Comparison of ENCODE assay signal across 22 cellular contexts in genomic region chr19:1393841-1394240, GRCh38. TPM values are rescaled to one million over a fixed set of nuclear protein-coding genes. Genes with fewer than 3 reads are reported as not detected.
DNase-seq lines count a peak whose midpoint lies in the region; FAIRE-seq and TF ChIP-seq lines count a peak whose summit lies in the region.
"Had no signal": no experiment of that assay in that cellular context is flagged by ENCODE, and none has a peak within 500 bp of the region (broad histone marks: within the 10 kb centered on the region; RNA-seq: fewer than 3 reads in every experiment).

No MANE protein-coding gene starts in this region.

- H3K79me2 ChIP-seq in neural progenitor cell (ENCODE audit: low read depth): no peaks in the 10 kb centered on the region

- DNase-seq in RWPE1 (ENCODE audit: low spot score): no peak
- DNase-seq in dorsolateral prefrontal cortex: no peak
- no peak for DNase-seq in neural progenitor cell (ENCODE audit: low spot score)
- DNase-seq in NOMO-1 (lab: John Stamatoyannopoulos, UW; ENCODE audit: unreplicated experiment in 2 of 2): no peak
- DNase-seq in NAMALWA (ENCODE audit: low spot score): no peak
- no peak for DNase-seq in H54 (ENCODE audit: insufficient read length, low spot score)
- DNase-seq: EL, GF-D8, HFFc6, MM.1S, NCI-H1092, NCI-H1436, NCI-H1930, NCI-H510A, Peyer's patch had no signal

- H3K36me3 ChIP-seq in neural progenitor cell: no peaks in the 10 kb centered on the region

- TF ChIP-seq CTCF in 22Rv1 (IDR thresholded peaks at IDR 0.05) (no peak), RWPE1 (conservative IDR thresholded peaks at IDR 0.05; ENCODE audit: low read depth) (no peak), dorsolateral prefrontal cortex (IDR thresholded peaks at IDR 0.05 in 54 of 56, conservative IDR thresholded peaks at IDR 0.05 in 2 of 56; ENCODE audit: low read depth in 1 of 56, partially characterized antibody in 56 of 56) (no peak), neural progenitor cell (IDR thresholded peaks at IDR 0.05) (no peak)

- no peaks in the 10 kb centered on the region for H3K9me3 Mint-ChIP-seq in neural progenitor cell
- H3K9me3 Mint-ChIP-seq: CD14-positive monocyte, H9, HFFc6 had no signal

- H3K4me2 ChIP-seq in neural progenitor cell: no peak overlapping the region
- H3K4me2 ChIP-seq: A549 had no signal

- H3K9ac ChIP-seq in neural progenitor cell: no peak overlapping the region

- peak overlapping the region; percentile 75 for H3K27ac ChIP-seq in 22Rv1
- H3K27ac ChIP-seq in RWPE1: peak overlapping the region; percentile 78
- H3K27ac ChIP-seq in dorsolateral prefrontal cortex: peak overlapping the region in 56 of 59 donors; percentile 44 to 100 (median 94)
- H3K27ac ChIP-seq in neural progenitor cell: peak overlapping the region; percentile 13
- H3K27ac ChIP-seq: A549, Peyer's patch had no signal

- FAIRE-seq in H54 (lab: Jason Lieb, UNC): no peak
- FAIRE-seq: A549, D721Med, GM19239 had no signal

- no peak for TF ChIP-seq POLR2A in H54 (IDR thresholded peaks at IDR 0.05; ENCODE audit: low read depth, low read length)

- H2AFZ ChIP-seq in neural progenitor cell (replicated peaks): no peak overlapping the region

- peaks cover 15% of the 10 kb centered on the region for H3K36me3 Mint-ChIP-seq in neural progenitor cell

- no peaks in the 10 kb centered on the region for H3K4me1 ChIP-seq in neural progenitor cell
- H3K4me1 ChIP-seq: A549 had no signal

- peaks cover 3% of the 10 kb centered on the region for H3K27me3 Mint-ChIP-seq in neural progenitor cell (ENCODE audit: insufficient read depth, low read depth)
- H3K27me3 Mint-ChIP-seq: B cell had no signal

- H3K4me3 Mint-ChIP-seq in neural progenitor cell: no peak overlapping the region
- H3K4me3 Mint-ChIP-seq: B cell, CD14-positive monocyte, H9, HFFc6 had no signal

- peaks cover 2% of the 10 kb centered on the region for H3K4me1 Mint-ChIP-seq in neural progenitor cell
- H3K4me1 Mint-ChIP-seq: B cell had no signal

- intact Hi-C loops in dorsolateral prefrontal cortex (cut with DNase I): no loop called here

- H3K4me3 ChIP-seq in dorsolateral prefrontal cortex: no peak overlapping the region
- H3K4me3 ChIP-seq in neural progenitor cell: no peak overlapping the region
- H3K4me3 ChIP-seq: A549, Peyer's patch had no signal

- no peaks in the 10 kb centered on the region for H3K9me3 ChIP-seq in neural progenitor cell (ENCODE audit: low read depth)
- H3K9me3 ChIP-seq: A549, Peyer's patch had no signal

- POLR2A ChIA-PET in RWPE1 (lab: Yijun Ruan, JAX; ENCODE audit: low non-redundant PET): interaction anchor here (0.7 kb wide), 1 partner anchor 820 kb away, joined by 3 read pairs; no protein-coding TSS in a partner anchor

- CTCF ChIA-PET in RWPE1 (lab: Yijun Ruan, JAX): interaction anchor here (0.6 to 0.9 kb wide), 2 partner anchors 20 to 152 kb away, joined by 3 to 4 read pairs; no protein-coding TSS in a partner anchor

- peaks cover 2% of the 10 kb centered on the region for H3F3A ChIP-seq in neural progenitor cell (ENCODE audit: low read depth)

- no peak overlapping the region for H3K27ac Mint-ChIP-seq in neural progenitor cell
- H3K27ac Mint-ChIP-seq: B cell, CD14-positive monocyte, H9, HFFc6 had no signal

- H4K20me1 ChIP-seq in neural progenitor cell (ENCODE audit: low read depth): peaks cover 15% of the 10 kb centered on the region

- H3K27me3 ChIP-seq in dorsolateral prefrontal cortex (no peaks in the 10 kb centered on the region), neural progenitor cell (no peaks in the 10 kb centered on the region)
- H3K27me3 ChIP-seq: Peyer's patch had no signal

RNA-seq across cellular contexts. Expression of gene GAMT, which starts 7.5 kb away (rescaled TPM):
- total RNA-seq in dorsolateral prefrontal cortex (10 to 100 TPM; 30.0 to 91.1 (median 47.4) TPM), neural progenitor cell (ENCODE audit: low replicate concordance) (13.8 and 53.7 TPM in 2 replicates)

RNA-seq across cellular contexts. Expression of gene NDUFS7, which starts 10.1 kb away (rescaled TPM):
- total RNA-seq in dorsolateral prefrontal cortex: 100 to 1,000 TPM; 105 to 222 (median 151) TPM
- 15.4 and 69.3 TPM in 2 replicates for total RNA-seq in neural progenitor cell (ENCODE audit: low replicate concordance)

RNA-seq across cellular contexts. Expression of gene DAZAP1, which starts 13.5 kb away (rescaled TPM):
- 100 to 1,000 TPM in 3 of 120 experiments, 10 to 100 TPM in 117; 46.4 to 115 (median 70.5) TPM for total RNA-seq in dorsolateral prefrontal cortex
- 107 and 121 TPM in 2 replicates for total RNA-seq in neural progenitor cell (ENCODE audit: low replicate concordance)

RNA-seq across cellular contexts. Expression of gene RPS15, which starts 44.4 kb away (rescaled TPM):
- total RNA-seq in dorsolateral prefrontal cortex: 100 to 1,000 TPM; 343 to 670 (median 497) TPM
- total RNA-seq in neural progenitor cell (ENCODE audit: low replicate concordance): 1,918 and 2,648 TPM in 2 replicates

RNA-seq across cellular contexts. Expression of gene APC2, which starts 56.1 kb away (rescaled TPM):
- total RNA-seq in dorsolateral prefrontal cortex (100 to 1,000 TPM; 130 to 289 (median 183) TPM), neural progenitor cell (ENCODE audit: low replicate concordance) (1.3 and 12.2 TPM in 2 replicates)

Comparison
In these comparisons a context has a peak if more than half of its experiments do, and no peak if none do; other contexts are left out.
1. H3K27ac ChIP-seq: peak in every context shown above with its lines; median percentile 94 in dorsolateral prefrontal cortex; 78 in RWPE1; 75 in 22Rv1; 13 in neural progenitor cell.